In the genomic region with DNA sequence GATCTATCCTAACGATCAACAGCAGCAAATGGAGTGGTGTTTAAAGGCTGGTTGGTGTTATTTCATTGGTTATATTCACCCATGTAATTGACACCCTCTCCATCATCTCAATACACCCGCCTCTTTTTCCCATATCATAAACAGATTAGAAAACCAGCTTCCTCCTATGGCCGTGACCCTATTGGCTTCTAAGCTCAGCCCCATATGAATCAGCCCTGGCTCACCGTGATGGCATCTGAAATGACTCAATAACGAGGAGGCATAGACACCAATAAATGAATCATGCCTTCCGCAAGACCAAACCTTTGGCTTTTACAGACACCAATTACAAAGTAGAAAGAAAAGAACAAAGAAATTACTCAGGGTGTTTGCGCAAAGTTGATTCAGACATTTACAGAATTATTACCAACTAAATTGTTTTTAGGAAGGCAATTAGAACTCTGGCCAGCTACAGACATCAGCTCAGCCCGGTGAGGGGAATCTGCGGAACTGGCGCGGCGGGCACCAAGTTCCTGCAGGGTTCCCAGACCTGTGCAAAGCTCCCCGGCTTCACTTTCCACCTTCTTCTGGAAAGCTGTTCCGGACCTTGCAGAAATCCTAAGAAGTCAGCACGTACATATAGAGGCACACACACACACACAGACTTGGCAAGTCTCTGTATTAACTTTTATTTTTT, we compare ENCODE assay signal across 8 cellular contexts. TPM values are rescaled to one million over a fixed set of nuclear protein-coding genes. Genes with fewer than 3 reads are reported as not detected.
DNase-seq lines count a peak whose midpoint lies in the region; ATAC-seq and TF ChIP-seq lines count a peak whose summit lies in the region.

No MANE protein-coding gene starts in this region.

- H3K27me3 Mint-ChIP-seq in activated naive CD8-positive, alpha-beta T cell, result no peaks in the 10 kb centered on the region

- TF ChIP-seq CTCF in Panc1 (IDR thresholded peaks at IDR 0.05), result no peak

- peak; percentile 96 for DNase-seq in AG20443 (ENCODE audit: low spot score)
- DNase-seq in Panc1 (ENCODE audit: low read depth, low spot score), result peak; percentile 99
- DNase-seq in lung microvascular endothelial cell (ENCODE audit: low read depth in 2 of 2), result peak; percentile 77 to 99
- DNase-seq in ureter (ENCODE audit: low spot score), result peak; percentile 66
- no peak for DNase-seq in posterior vena cava (ENCODE audit: low spot score)

- ATAC-seq in Panc1 (peak; percentile 90), GM21390 (IDR thresholded peaks at IDR 0.05; ENCODE audit: unreplicated experiment) (no peak), HG02623 (IDR thresholded peaks at IDR 0.05; ENCODE audit: unreplicated experiment) (no peak)

- peaks cover 38% of the 10 kb centered on the region for H3K4me1 Mint-ChIP-seq in activated naive CD8-positive, alpha-beta T cell (ENCODE audit: low read depth)

- H3K4me3 Mint-ChIP-seq in activated naive CD8-positive, alpha-beta T cell, result peak overlapping the region; percentile 75

- peaks cover 93% of the 10 kb centered on the region for H3K4me1 ChIP-seq in Panc1 (ENCODE audit: control insufficient read depth, insufficient read depth, low read length)

- H3K9me3 ChIP-seq in Panc1 (ENCODE audit: control insufficient read depth, insufficient read depth, low read depth, low read length), result no peaks in the 10 kb centered on the region

- peaks cover 2% of the 10 kb centered on the region for H3K36me3 Mint-ChIP-seq in activated naive CD8-positive, alpha-beta T cell

- no TSS peak for BruUV-seq in Panc1 (replicated peaks; lab: Mats Ljungman, UMichigan)

- H3K4me3 ChIP-seq in Panc1 (ENCODE audit: low read depth in 2 of 2, low read length in 2 of 2), result peak overlapping the region; percentile 27 to 55

- in situ Hi-C loops in Panc1 (cut with HindIII; ENCODE audit: low pct_unique_long_range_greater_than_20kb, low sequenced_read_pairs), result no loop called here

- no peaks in the 10 kb centered on the region for H3K36me3 ChIP-seq in Panc1 (ENCODE audit: control insufficient read depth, insufficient read depth, low read length)

- H3K27ac ChIP-seq in Panc1 (ENCODE audit: low read length), result peak overlapping the region; percentile 96

- H3K27ac Mint-ChIP-seq in activated naive CD8-positive, alpha-beta T cell, result peak overlapping the region; percentile 92

- no peaks in the 10 kb centered on the region for H3K9me3 Mint-ChIP-seq in activated naive CD8-positive, alpha-beta T cell (ENCODE audit: low read depth)

- CTCF ChIA-PET in Panc1 (lab: Charles Lee), result interaction anchor here (0.7 to 1.7 kb wide), 2 partner anchors 12 to 482 kb away, joined by 4 to 7 read pairs; no protein-coding TSS in a partner anchor

- H3K27me3 ChIP-seq in Panc1 (ENCODE audit: control insufficient read depth, insufficient read depth, low read length), result no peaks in the 10 kb centered on the region

- POLR2A ChIA-PET in Panc1 (lab: Charles Lee), result interaction anchor here (0.6 to 1.2 kb wide), 3 partner anchors 11 to 42 kb away, joined by 3 to 5 read pairs (median 4); partner anchors contain the start of gene PMEPA1

- intact Hi-C loops in Panc1 (cut with micrococcal nuclease; ENCODE audit: unreplicated experiment), result no loop called here
- intact Hi-C loops in posterior vena cava (cut with DNase I), result no loop called here

RNA-seq across cellular contexts. Expression of gene PMEPA1, which starts 11.5 kb away (rescaled TPM):
- total RNA-seq in Panc1 (2021; ENCODE audit: unreplicated experiment) (89.8 TPM), lung microvascular endothelial cell (0.40 and 1.3 TPM in 2 replicates), ureter (15.2 TPM), posterior vena cava (10 to 100 TPM; 45.6 to 55.6 TPM)
- 103 TPM for polyA plus RNA-seq in Panc1 (2012; ENCODE audit: insufficient read length)
